Comparison of ENCODE assay signal across 20 cellular contexts in the genomic region with DNA sequence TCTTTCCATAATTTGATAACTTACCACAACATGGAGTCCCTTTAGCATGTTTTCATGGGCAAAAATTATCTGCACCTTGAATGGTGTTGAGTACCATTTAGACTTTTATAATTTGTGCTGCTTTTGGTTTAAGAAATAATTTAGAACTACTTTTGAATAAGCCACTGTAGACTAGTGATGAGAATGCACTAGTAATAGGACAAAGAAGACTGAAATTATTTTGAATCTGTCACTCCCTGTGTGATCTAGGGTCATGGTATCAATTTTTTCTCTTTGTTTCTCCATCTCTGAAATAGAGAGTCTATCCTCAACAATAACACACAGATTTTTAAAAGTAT. TPM values are rescaled to one million over a fixed set of nuclear protein-coding genes. Genes with fewer than 3 reads are reported as not detected.
DNase-seq lines count a peak whose midpoint lies in the region; ATAC-seq and TF ChIP-seq lines count a peak whose summit lies in the region.
"Had no signal": no experiment of that assay in that cellular context is flagged by ENCODE, and none has a peak within 500 bp of the region (broad histone marks: within the 10 kb centered on the region; RNA-seq: fewer than 3 reads in every experiment).

No MANE protein-coding gene starts in this region.

- H3K4me1 ChIP-seq in HEK293 (ENCODE audit: control insufficient read depth, insufficient read depth, low read length) (peaks cover 11% of the 10 kb centered on the region), mesenchymal stem cell (ENCODE audit: control insufficient read depth, insufficient read depth, low read depth, low read length) (no peaks in the 10 kb centered on the region), thoracic aorta (ENCODE audit: control insufficient read depth in 1 of 2, low read depth in 2 of 2) (peaks cover 75 to 98% of the 10 kb centered on the region in 2 donors)
- H3K4me1 ChIP-seq: gastrocnemius medialis, prostate gland had no signal

- no peak for DNase-seq in brain microvascular endothelial cell
- no peak for DNase-seq in mesenchymal stem cell
- no peak for DNase-seq in thoracic aorta (ENCODE audit: low spot score)
- no peak for DNase-seq in NCI-H510A (lab: John Stamatoyannopoulos, UW)
- DNase-seq in activated T-cell treated with anti-CD3 and anti-CD28 coated beads, Interleukin-2, amount 50 U/mL, for 24 hours = no peak
- DNase-seq in NCI-H1092 (lab: John Stamatoyannopoulos, UW) = no peak
- DNase-seq: activated CD8-positive, alpha-beta memory T cell treated with anti-CD3 and anti-CD28 coated beads, Interleukin-2, amount 10 ng/mL, durations not matched to agents 7 days and 5 days; activated effector memory CD4-positive, alpha-beta T cell treated with anti-CD3 and anti-CD28 coated beads, Interleukin-2, amount 50 U/mL, for 16 hours; amygdala; gastrocnemius medialis; MM.1S; natural killer cell; NCI-H1930; SIG-M5; stimulated activated naive CD4-positive, alpha-beta T cell; T-helper 9 cell had no signal

- H3K4ac ChIP-seq in mesenchymal stem cell (ENCODE audit: low read depth in 1 of 2, low read length in 2 of 2) = no peak overlapping the region

- H2BK120ac ChIP-seq in mesenchymal stem cell (ENCODE audit: low read depth, low read length) = no peak overlapping the region

- H2BK15ac ChIP-seq in mesenchymal stem cell (ENCODE audit: low read depth, poor library complexity, severe bottlenecking) = no peak overlapping the region

- no peak overlapping the region for H2BK12ac ChIP-seq in mesenchymal stem cell (ENCODE audit: low read length in 2 of 2)

- no peak overlapping the region for H3K18ac ChIP-seq in mesenchymal stem cell (ENCODE audit: low read depth in 1 of 2, low read length in 2 of 2)

- H4K91ac ChIP-seq in mesenchymal stem cell (ENCODE audit: low read length) = no peak overlapping the region

- ATAC-seq in thoracic aorta (ENCODE audit: insufficient number of reproducible peaks, low FRiP score, low read depth) (no peak), HG03571 (IDR thresholded peaks at IDR 0.05; ENCODE audit: unreplicated experiment) (no peak)
- ATAC-seq: activated CD8-positive, alpha-beta memory T cell treated with anti-CD3 and anti-CD28 coated beads, Interleukin-2, amount 10 ng/mL, durations not matched to agents 7 days and 5 days; HepG2; natural killer cell had no signal

- H3K4me3 Mint-ChIP-seq in activated T-cell treated with anti-CD3 and anti-CD28 coated beads, Interleukin-2, amount 50 U/mL, for 24 hours = no peak overlapping the region
- H3K4me3 Mint-ChIP-seq: activated CD8-positive, alpha-beta memory T cell treated with anti-CD3 and anti-CD28 coated beads, Interleukin-2, amount 10 ng/mL, durations not matched to agents 7 days and 5 days; natural killer cell had no signal

- H2BK5ac ChIP-seq in mesenchymal stem cell (ENCODE audit: low read depth, low read length, poor library complexity, severe bottlenecking) = no peak overlapping the region

- no peaks in the 10 kb centered on the region for H3K36me3 Mint-ChIP-seq in activated T-cell treated with anti-CD3 and anti-CD28 coated beads, Interleukin-2, amount 50 U/mL, for 24 hours (ENCODE audit: low read depth)
- H3K36me3 Mint-ChIP-seq: activated CD8-positive, alpha-beta memory T cell treated with anti-CD3 and anti-CD28 coated beads, Interleukin-2, amount 10 ng/mL, durations not matched to agents 7 days and 5 days; natural killer cell had no signal

- H3K9me3 ChIP-seq in HEK293 (ENCODE audit: control insufficient read depth, insufficient read depth, low read depth, low read length) (no peaks in the 10 kb centered on the region), mesenchymal stem cell (ENCODE audit: control insufficient read depth, low read length) (no peaks in the 10 kb centered on the region), thoracic aorta (no peaks in the 10 kb centered on the region)
- H3K9me3 ChIP-seq: gastrocnemius medialis, prostate gland had no signal

- TF ChIP-seq CTCF in HEK293 (tag by site-specific recombination; IDR thresholded peaks at IDR 0.05) (no peak), brain microvascular endothelial cell (IDR thresholded peaks at IDR 0.05; ENCODE audit: low read depth, low read length, missing control alignments) (no peak), thoracic aorta (IDR thresholded peaks at IDR 0.05) (no peak)

- H3K27ac ChIP-seq in HEK293 (ENCODE audit: extremely low read depth, low read depth, low read length) (no peak overlapping the region), brain microvascular endothelial cell (peak overlapping the region; percentile 92), mesenchymal stem cell (ENCODE audit: low read length, poor library complexity, severe bottlenecking) (no peak overlapping the region), thoracic aorta (peak overlapping the region; percentile 95 to 96)
- H3K27ac ChIP-seq: prostate gland had no signal

- POLR2A ChIA-PET in HEK293 (lab: Yijun Ruan, JAX) = no interaction called here

- no peak overlapping the region for H3K4me3 ChIP-seq in HEK293 (ENCODE audit: low read depth, low read length)
- H3K4me3 ChIP-seq in brain microvascular endothelial cell (ENCODE audit: low read depth, low read length) = no peak overlapping the region
- H3K4me3 ChIP-seq in mesenchymal stem cell (ENCODE audit: insufficient read depth in 1 of 2, low read depth in 1 of 2, low read length in 2 of 2) = no peak overlapping the region
- H3K4me3 ChIP-seq in thoracic aorta = no peak overlapping the region
- H3K4me3 ChIP-seq: gastrocnemius medialis, prostate gland had no signal

- no peak overlapping the region for H3K27ac Mint-ChIP-seq in activated T-cell treated with anti-CD3 and anti-CD28 coated beads, Interleukin-2, amount 50 U/mL, for 24 hours
- H3K27ac Mint-ChIP-seq: activated CD8-positive, alpha-beta memory T cell treated with anti-CD3 and anti-CD28 coated beads, Interleukin-2, amount 10 ng/mL, durations not matched to agents 7 days and 5 days; natural killer cell had no signal

- H3K4me1 Mint-ChIP-seq in activated T-cell treated with anti-CD3 and anti-CD28 coated beads, Interleukin-2, amount 50 U/mL, for 24 hours (ENCODE audit: low read depth) = no peaks in the 10 kb centered on the region
- H3K4me1 Mint-ChIP-seq: activated CD8-positive, alpha-beta memory T cell treated with anti-CD3 and anti-CD28 coated beads, Interleukin-2, amount 10 ng/mL, durations not matched to agents 7 days and 5 days; natural killer cell had no signal

- no peak overlapping the region for H3K4me2 ChIP-seq in mesenchymal stem cell (ENCODE audit: low read length, poor library complexity, severe bottlenecking)

- H3K14ac ChIP-seq in mesenchymal stem cell (ENCODE audit: low read length in 2 of 2) = no peak overlapping the region

- H3K23ac ChIP-seq in mesenchymal stem cell (ENCODE audit: low read length in 2 of 2) = no peak overlapping the region

- no peaks in the 10 kb centered on the region for H3K36me3 ChIP-seq in HEK293 (ENCODE audit: control insufficient read depth in 2 of 2, insufficient read depth in 1 of 2, low read length in 2 of 2)
- H3K36me3 ChIP-seq in brain microvascular endothelial cell (replicated peaks) = peaks cover 2% of the 10 kb centered on the region
- peaks cover 0 to 15% of the 10 kb centered on the region in 2 experiments for H3K36me3 ChIP-seq in mesenchymal stem cell (ENCODE audit: control insufficient read depth in 1 of 2, insufficient read depth in 2 of 2, low read depth in 1 of 2, low read length in 2 of 2)
- peaks cover 5% of the 10 kb centered on the region for H3K36me3 ChIP-seq in thoracic aorta
- H3K36me3 ChIP-seq: gastrocnemius medialis, prostate gland had no signal

- no peaks in the 10 kb centered on the region for H3K9me3 Mint-ChIP-seq in activated T-cell treated with anti-CD3 and anti-CD28 coated beads, Interleukin-2, amount 50 U/mL, for 24 hours

- H4K8ac ChIP-seq in mesenchymal stem cell (ENCODE audit: low read length) = no peak overlapping the region

- H3K79me1 ChIP-seq in mesenchymal stem cell (replicated peaks; ENCODE audit: low read length, poor library complexity, severe bottlenecking) = no peaks in the 10 kb centered on the region

- H2AFZ ChIP-seq in mesenchymal stem cell (ENCODE audit: low read depth, low read length) = no peak overlapping the region

- H3K9ac ChIP-seq in mesenchymal stem cell (ENCODE audit: low read length) = peak overlapping the region; percentile 36

- no peak overlapping the region for H2AK5ac ChIP-seq in mesenchymal stem cell (ENCODE audit: low read length, severe bottlenecking)

- in situ Hi-C loops in brain microvascular endothelial cell (cut with HindIII; ENCODE audit: low pct_ligation_motif_present, low sequenced_read_pairs) = no loop called here

- CTCF ChIA-PET in HEK293 (lab: Yijun Ruan, JAX) = interaction anchor here (0.6 to 2.1 kb wide), 2 partner anchors 72 to 200 kb away, joined by 3 to 5 read pairs; no protein-coding TSS in a partner anchor

- no peaks in the 10 kb centered on the region for H3K27me3 Mint-ChIP-seq in activated T-cell treated with anti-CD3 and anti-CD28 coated beads, Interleukin-2, amount 50 U/mL, for 24 hours
- H3K27me3 Mint-ChIP-seq: activated CD8-positive, alpha-beta memory T cell treated with anti-CD3 and anti-CD28 coated beads, Interleukin-2, amount 10 ng/mL, durations not matched to agents 7 days and 5 days had no signal

- H3K27me3 ChIP-seq in brain microvascular endothelial cell (replicated peaks) (no peaks in the 10 kb centered on the region), mesenchymal stem cell (ENCODE audit: control insufficient read depth in 1 of 2, insufficient read depth in 1 of 2, low read length in 2 of 2) (no peaks in the 10 kb centered on the region), thoracic aorta (replicated peaks; ENCODE audit: insufficient read depth) (no peaks in the 10 kb centered on the region)
- H3K27me3 ChIP-seq: gastrocnemius medialis had no signal

TF ChIP-seq in HEK293, 187 proteins besides CTCF, POLR2A, EP300 and RAD21:
- TF ChIP-seq ZNF555 (tag by site-specific recombination; conservative IDR thresholded peaks at IDR 0.05) (no peak), ZNF660 (tag by site-specific recombination; IDR thresholded peaks at IDR 0.05) (0 out of 2 replicates have a peak, but pooled peaks have one; percentile 3), ZNF473 (tag by site-specific recombination; IDR thresholded peaks at IDR 0.05) (no peak)
TF ChIP-seq in HEK293: peak in this region for 1.

RNA-seq across cellular contexts. Expression of gene EFEMP1, which starts 37.7 kb away (rescaled TPM):
- 351 TPM for polyA plus RNA-seq in mesenchymal stem cell (2013, experiment 1 of 2)
- polyA plus RNA-seq in mesenchymal stem cell (2013, experiment 2 of 2) = 352 TPM
- 1,000 to 10,000 TPM; 1,782 to 2,754 TPM for total RNA-seq in thoracic aorta
- total RNA-seq: activated CD8-positive, alpha-beta memory T cell treated with anti-CD3 and anti-CD28 coated beads, Interleukin-2, amount 10 ng/mL, durations not matched to agents 7 days and 5 days; HepG2; natural killer cell had no signal
- polyA plus RNA-seq: HepG2 had no signal

Comparison
In these comparisons a context has a peak if more than half of its experiments do, and no peak if none do; other contexts are left out.
1. H3K27ac ChIP-seq: peak in brain microvascular endothelial cell (single experiment) and thoracic aorta (2 of 2); none in HEK293 (single experiment) and mesenchymal stem cell (single experiment).